In the genomic region with DNA sequence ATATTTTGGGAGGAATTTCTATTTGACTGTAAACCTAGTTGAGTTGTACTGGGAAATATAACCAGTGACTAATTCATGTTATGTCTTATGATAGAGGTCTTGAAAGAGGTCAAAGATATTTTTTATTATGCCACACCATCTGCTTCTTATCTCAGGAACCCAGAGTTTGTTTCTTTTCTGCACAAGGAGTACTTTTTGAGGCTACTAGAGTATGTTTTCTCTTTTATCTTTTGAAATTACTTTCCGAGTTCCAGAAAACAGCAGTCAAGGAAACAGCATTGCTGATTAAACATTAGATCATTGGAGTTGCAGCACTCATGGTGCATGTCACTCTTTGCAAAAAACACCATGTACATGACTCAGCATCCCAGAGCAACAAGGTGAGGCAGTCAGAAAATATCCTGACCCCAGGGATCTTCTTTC, we compare ENCODE assay signal across 14 cellular contexts.
DNase-seq lines count a peak whose midpoint lies in the region; ATAC-seq and TF ChIP-seq lines count a peak whose summit lies in the region.
"Had no signal": no experiment of that assay in that cellular context is flagged by ENCODE, and none has a peak within 500 bp of the region (broad histone marks: within the 10 kb centered on the region; RNA-seq: fewer than 3 reads in every experiment).

No MANE protein-coding gene starts in this region.

- in situ Hi-C loops in gastrocnemius medialis (cut with MboI; ENCODE audit: low sequenced_read_pairs in 4 of 4) = no loop called here

- no peak overlapping the region for H3K27ac ChIP-seq in lower lobe of right lung
- no peak overlapping the region for H3K27ac ChIP-seq in gastrocnemius medialis

- intact Hi-C loops in lower lobe of right lung (cut with DNase I) = no loop called here
- intact Hi-C loops in sciatic nerve (cut with DNase I) = no loop called here
- intact Hi-C loops in gastrocnemius medialis (cut with DNase I; ENCODE audit: low total_unique reads) = no loop called here

- peak; percentile 64 for DNase-seq in AG20443 (ENCODE audit: low spot score)
- DNase-seq in M059J (ENCODE audit: low read depth) = peak; percentile 73
- peak; percentile 37 for DNase-seq in dedifferentiated amniotic fluid mesenchymal stem cell (ENCODE audit: extremely low spot score)
- no peak for DNase-seq in lower lobe of right lung
- no peak for DNase-seq in sciatic nerve (ENCODE audit: low spot score)
- no peak for DNase-seq in gastrocnemius medialis
- DNase-seq: caudate nucleus; CD4-positive, CD25-positive, alpha-beta regulatory T cell; heart right ventricle; NCI-H82; stimulated activated naive CD8-positive, alpha-beta T cell treated with anti-CD3 and anti-CD28 coated beads, Interleukin-15, Interleukin-2, amounts not matched to agents 100 U/mL and 50 U/mL, for 24 hours; T-helper 17 cell had no signal

- H3K36me3 ChIP-seq in lower lobe of right lung (no peaks in the 10 kb centered on the region), gastrocnemius medialis (no peaks in the 10 kb centered on the region)
- H3K36me3 ChIP-seq: heart right ventricle had no signal

- no peak for TF ChIP-seq CTCF in lower lobe of right lung (IDR thresholded peaks at IDR 0.05)
- TF ChIP-seq CTCF in gastrocnemius medialis (IDR thresholded peaks at IDR 0.05 in 4 of 5, conservative IDR thresholded peaks at IDR 0.05 in 1 of 5) = no peak

- no peaks in the 10 kb centered on the region for H3K9me3 ChIP-seq in lower lobe of right lung
- no peaks in the 10 kb centered on the region for H3K9me3 ChIP-seq in gastrocnemius medialis
- H3K9me3 ChIP-seq: heart right ventricle had no signal

- H3K4me1 ChIP-seq in lower lobe of right lung = no peaks in the 10 kb centered on the region
- no peaks in the 10 kb centered on the region for H3K4me1 ChIP-seq in gastrocnemius medialis
- H3K4me1 ChIP-seq: heart right ventricle had no signal

- ATAC-seq in lower lobe of right lung (peak; percentile 33 to 45), sciatic nerve (no peak), GM21390 (IDR thresholded peaks at IDR 0.05; ENCODE audit: unreplicated experiment) (no peak), HG03469 (IDR thresholded peaks at IDR 0.05; ENCODE audit: unreplicated experiment) (no peak), gastrocnemius medialis (no peak)
- ATAC-seq: stimulated activated naive CD8-positive, alpha-beta T cell treated with anti-CD3 and anti-CD28 coated beads, Interleukin-15, Interleukin-2, amounts not matched to agents 100 U/mL and 50 U/mL, for 24 hours; T-helper 17 cell had no signal

- H3K27me3 ChIP-seq in lower lobe of right lung (ENCODE audit: low read depth) = no peaks in the 10 kb centered on the region
- no peaks in the 10 kb centered on the region for H3K27me3 ChIP-seq in gastrocnemius medialis
- H3K27me3 ChIP-seq: heart right ventricle had no signal

- TF ChIP-seq POLR2A in gastrocnemius medialis (IDR thresholded peaks at IDR 0.05) = no peak

- H3K4me3 ChIP-seq in lower lobe of right lung (no peak overlapping the region), gastrocnemius medialis (no peak overlapping the region)
- H3K4me3 ChIP-seq: heart right ventricle had no signal

Comparison
In these comparisons a context has a peak if more than half of its experiments do, and no peak if none do; other contexts are left out.
1. DNase-seq: peak in AG20443 (single experiment), M059J (single experiment) and dedifferentiated amniotic fluid mesenchymal stem cell (single experiment); none in lower lobe of right lung (single experiment), sciatic nerve (single experiment) and gastrocnemius medialis (0 of 2).
2. ATAC-seq: peak in lower lobe of right lung (2 of 2); none in sciatic nerve (single experiment), GM21390 (single experiment), HG03469 (single experiment) and gastrocnemius medialis (0 of 2).